ENCODE assay signal across 17 cellular contexts in genomic region chr5:171269717-171270116, GRCh38.
DNase-seq lines count a peak whose midpoint lies in the region; ATAC-seq, FAIRE-seq and TF ChIP-seq lines count a peak whose summit lies in the region.
"Had no signal": no experiment of that assay in that cellular context is flagged by ENCODE, and none has a peak within 500 bp of the region (broad histone marks: within the 10 kb centered on the region; RNA-seq: fewer than 3 reads in every experiment).

No MANE protein-coding gene starts in this region.

- peak; percentile 45 for FAIRE-seq in RCC 7860 (lab: Jason Lieb, UNC)
- FAIRE-seq: D721Med had no signal

- DNase-seq in NCI-H2171 treated with DMSO at 0.1 percent for 48 hours (lab: John Stamatoyannopoulos, UW) (peak; percentile 33), NCI-H2171 (lab: John Stamatoyannopoulos, UW) (no peak), RCC 7860 (ENCODE audit: low spot score) (no peak), fibroblast of mammary gland (ENCODE audit: low read depth) (peak; percentile 54), stromal cell of bone marrow (ENCODE audit: low read depth) (peak; percentile 13), MV-4-11 (lab: John Stamatoyannopoulos, UW) (no peak), Ammon's horn (ENCODE audit: low spot score) (no peak)
- DNase-seq: 8988T; activated CD8-positive, alpha-beta memory T cell treated with anti-CD3 and anti-CD28 coated beads, Interleukin-2, amount 50 U/mL, for 48 hours; NCI-H1417; NCI-H526; ovary; WERI-Rb-1 had no signal

- ATAC-seq in HG03196 (IDR thresholded peaks at IDR 0.05; ENCODE audit: unreplicated experiment), result no peak
- ATAC-seq: foreskin keratinocyte had no signal

- no peak for TF ChIP-seq CTCF in fibroblast of mammary gland (conservative IDR thresholded peaks at IDR 0.05; ENCODE audit: control insufficient read depth, insufficient read depth, low read depth, low read length)

- no peak overlapping the region for H3K4me3 ChIP-seq in fibroblast of mammary gland (ENCODE audit: control insufficient read depth, low read depth, low read length)
- H3K4me3 ChIP-seq: ovary, thoracic aorta had no signal

Comparison
In these comparisons a context has a peak if more than half of its experiments do, and no peak if none do; other contexts are left out.
1. DNase-seq: peak in NCI-H2171 treated with DMSO at 0.1 percent for 48 hours (single experiment), fibroblast of mammary gland (single experiment) and stromal cell of bone marrow (single experiment); none in NCI-H2171 (single experiment), RCC 7860 (single experiment), MV-4-11 (single experiment) and Ammon's horn (single experiment).